13 cellular contexts compared by ENCODE assay signal in genomic region chr7:1794888-1795542, GRCh38.
DNase-seq lines count a peak whose midpoint lies in the region; ATAC-seq and TF ChIP-seq lines count a peak whose summit lies in the region.
"Had no signal": no experiment of that assay in that cellular context is flagged by ENCODE, and none has a peak within 500 bp of the region (broad histone marks: within the 10 kb centered on the region; RNA-seq: fewer than 3 reads in every experiment).

No MANE protein-coding gene starts in this region.

- no peaks in the 10 kb centered on the region for H3K9me2 ChIP-seq in Karpas-422 (replicated peaks; ENCODE audit: insufficient read depth, low read length)

- TF ChIP-seq CTCF in lower lobe of right lung (IDR thresholded peaks at IDR 0.05), result no peak

- H3K27ac ChIP-seq in Karpas-422 (ENCODE audit: low read length), result no peak overlapping the region
- no peak overlapping the region for H3K27ac ChIP-seq in lower lobe of right lung
- H3K27ac ChIP-seq: esophagus squamous epithelium, upper lobe of right lung had no signal

- H3K4me3 ChIP-seq in Karpas-422 (ENCODE audit: low read length), result no peak overlapping the region
- H3K4me3 ChIP-seq in lower lobe of right lung, result no peak overlapping the region
- H3K4me3 ChIP-seq: esophagus squamous epithelium, upper lobe of right lung had no signal

- H3K9ac ChIP-seq in Karpas-422 (ENCODE audit: low read length), result no peak overlapping the region

- H3K4me2 ChIP-seq in Karpas-422 (ENCODE audit: low read depth, low read length, poor library complexity, severe bottlenecking), result no peak overlapping the region

- DNase-seq in ELR (ENCODE audit: low read depth) (peak; percentile 47), Karpas-422 (peak; percentile 47), SHP77 treated with DMSO at 0.1 percent for 48 hours (lab: John Stamatoyannopoulos, UW) (peak; percentile 51), foreskin melanocyte (peak; percentile 9), lower lobe of right lung (no peak), nucleus accumbens (lab: John Stamatoyannopoulos, UW) (no peak)
- DNase-seq in activated CD4-positive, alpha-beta T cell treated with anti-CD3 and anti-CD28 coated beads for 1 hour, result no peak
- DNase-seq: caudate nucleus, DMS153, esophagus squamous epithelium, naive B cell, upper lobe of right lung had no signal

- H3K4me1 ChIP-seq in Karpas-422 (ENCODE audit: low read length) (no peaks in the 10 kb centered on the region), lower lobe of right lung (no peaks in the 10 kb centered on the region)
- H3K4me1 ChIP-seq: esophagus squamous epithelium, upper lobe of right lung had no signal

- H3K36me3 ChIP-seq in Karpas-422 (ENCODE audit: insufficient read depth, low read length) (no peaks in the 10 kb centered on the region), lower lobe of right lung (no peaks in the 10 kb centered on the region)
- H3K36me3 ChIP-seq: esophagus squamous epithelium, upper lobe of right lung had no signal

- H4K20me1 ChIP-seq in Karpas-422 (ENCODE audit: insufficient read depth, low read depth, low read length), result no peaks in the 10 kb centered on the region

- peaks cover 16% of the 10 kb centered on the region for H3K9me3 ChIP-seq in Karpas-422 (ENCODE audit: low read length)
- peaks cover 26% of the 10 kb centered on the region for H3K9me3 ChIP-seq in lower lobe of right lung

- ATAC-seq in HG03460 (IDR thresholded peaks at IDR 0.05; ENCODE audit: unreplicated experiment) (no peak), lower lobe of right lung (no peak)
- ATAC-seq: upper lobe of right lung had no signal

- intact Hi-C loops in lower lobe of right lung (cut with DNase I), result no loop called here

- no peak overlapping the region for H2AFZ ChIP-seq in Karpas-422 (ENCODE audit: low read length)

- H3K27me3 ChIP-seq in Karpas-422 (ENCODE audit: low read length), result 0 out of 2 replicates have a peak, but pooled peaks cover 3% of the 10 kb centered on the region
- no peaks in the 10 kb centered on the region for H3K27me3 ChIP-seq in lower lobe of right lung (ENCODE audit: low read depth)
- H3K27me3 ChIP-seq: upper lobe of right lung had no signal

- H3K79me2 ChIP-seq in Karpas-422 (ENCODE audit: low read length), result no peaks in the 10 kb centered on the region

Comparison
In these comparisons a context has a peak if more than half of its experiments do, and no peak if none do; other contexts are left out.
1. DNase-seq: peak in ELR (single experiment), Karpas-422 (single experiment), SHP77 treated with DMSO at 0.1 percent for 48 hours (single experiment) and foreskin melanocyte (single experiment); none in lower lobe of right lung (single experiment), nucleus accumbens (0 of 56) and activated CD4-positive, alpha-beta T cell treated with anti-CD3 and anti-CD28 coated beads for 1 hour (single experiment).